In the genomic region with DNA sequence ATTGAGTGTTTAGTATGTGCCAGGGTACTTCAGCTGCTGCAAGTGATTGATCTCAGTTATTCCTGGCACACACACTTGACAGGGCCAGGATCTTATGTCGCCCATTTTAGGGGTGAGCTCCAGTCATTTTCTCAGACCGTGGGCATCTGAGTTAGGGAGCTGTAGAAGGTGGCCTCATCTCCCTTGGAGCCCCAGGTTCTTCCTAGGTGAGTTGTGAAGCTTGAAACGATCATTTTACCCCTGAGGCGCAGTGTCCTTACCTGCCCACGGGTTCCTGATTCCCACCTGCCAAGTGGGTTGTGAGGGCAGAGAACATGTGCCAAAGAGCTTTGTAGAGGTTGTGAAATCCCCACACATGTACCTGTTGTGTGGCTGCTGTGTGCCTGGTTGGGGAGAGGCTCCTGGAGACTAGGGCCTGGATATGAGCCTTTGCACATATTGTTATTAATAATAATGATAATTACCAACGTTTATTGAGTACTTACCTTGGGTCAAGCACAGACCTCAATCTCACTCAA, we compare ENCODE assay signal across 1 cellular context.
TF ChIP-seq lines count a peak whose summit lies in the region.

No MANE protein-coding gene starts in this region.

TF ChIP-seq in H1, 55 proteins besides CTCF, POLR2A, EP300 and RAD21:
- TF ChIP-seq TAF7 (optimal IDR thresholded peaks at IDR 0.05; ENCODE audit: borderline replicate concordance, low read depth, low read length) = no peak
TF ChIP-seq in H1: peak in this region for 0.
